ENCODE assay signal across 1 cellular context in genomic region chr1:231931846-231932454, GRCh38.
TF ChIP-seq lines count a peak whose summit lies in the region.

No MANE protein-coding gene starts in this region.

TF ChIP-seq in SK-N-SH, 30 proteins besides CTCF, POLR2A, EP300 and RAD21 (continued from another document):
- TF ChIP-seq TAF1 (IDR thresholded peaks at IDR 0.05; ENCODE audit: borderline replicate concordance, low read depth, low read length) = no peak
